In the genomic region with DNA sequence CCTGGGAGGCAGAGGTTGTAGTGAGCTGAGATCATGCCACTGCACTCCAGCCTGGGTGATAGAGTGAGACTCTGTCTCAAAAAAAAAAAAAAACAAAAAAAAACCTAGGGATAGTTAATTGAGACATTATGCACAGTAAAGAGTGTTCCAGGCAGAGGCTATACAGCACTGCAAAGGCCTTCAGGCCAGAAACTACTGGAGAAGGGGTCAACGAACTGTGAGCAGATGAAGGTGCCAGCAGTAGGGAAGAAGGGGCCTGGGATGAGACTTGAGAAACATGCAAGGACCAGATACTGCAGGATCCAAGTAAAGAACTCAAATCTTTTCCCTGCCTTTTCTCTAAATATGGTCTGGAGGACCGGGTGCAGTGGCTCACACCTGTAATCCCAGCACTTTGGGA, we compare ENCODE assay signal across 29 cellular contexts.
"Had no signal": no experiment of that assay in that cellular context is flagged by ENCODE, and none has a peak within 500 bp of the region (broad histone marks: within the 10 kb centered on the region; RNA-seq: fewer than 3 reads in every experiment).

No MANE protein-coding gene starts in this region.

- H3K36me3 ChIP-seq: breast epithelium had no signal

- H3K4me1 Mint-ChIP-seq: activated CD4-positive, alpha-beta T cell treated with anti-CD3 and anti-CD28 coated beads for 36 hours; brain had no signal

- H3K27me3 ChIP-seq: ascending aorta, breast epithelium, cardiac muscle cell, colonic mucosa, dorsolateral prefrontal cortex, esophagus muscularis mucosa, foreskin keratinocyte, gastrocnemius medialis, heart left ventricle had no signal

- H3K4me1 ChIP-seq: ascending aorta, breast epithelium, colonic mucosa, foreskin keratinocyte, gastrocnemius medialis, heart left ventricle had no signal

- H3K4me3 ChIP-seq: ascending aorta, breast epithelium, cardiac muscle cell, colonic mucosa, dorsolateral prefrontal cortex, esophagus muscularis mucosa, gastrocnemius medialis, heart left ventricle had no signal

- H3K27me3 Mint-ChIP-seq: activated CD4-positive, alpha-beta T cell treated with anti-CD3 and anti-CD28 coated beads for 36 hours; activated CD4-positive, alpha-beta T cell treated with anti-CD3 and anti-CD28 coated beads, Interleukin-2, amount 10 ng/mL, durations not matched to agents 24 days and 14 days; activated naive CD4-positive, alpha-beta T cell treated with anti-CD3 and anti-CD28 coated beads, Interleukin-2, amount 10 ng/mL, durations not matched to agents 7 days and 5 days; activated naive CD8-positive, alpha-beta T cell treated with anti-CD3 and anti-CD28 coated beads, Interleukin-2, amount 10 ng/mL, durations not matched to agents 7 days and 5 days; brain; effector memory CD8-positive, alpha-beta T cell had no signal

- H3K4me3 Mint-ChIP-seq: activated CD4-positive, alpha-beta T cell treated with anti-CD3 and anti-CD28 coated beads for 36 hours; activated CD4-positive, alpha-beta T cell treated with anti-CD3 and anti-CD28 coated beads, Interleukin-2, amount 10 ng/mL, durations not matched to agents 24 days and 14 days; activated CD8-positive, alpha-beta T cell treated with anti-CD3 and anti-CD28 coated beads, Interleukin-2, amount 10 ng/mL, durations not matched to agents 7 days and 5 days; activated naive CD4-positive, alpha-beta T cell treated with anti-CD3 and anti-CD28 coated beads, Interleukin-2, amount 10 ng/mL, durations not matched to agents 7 days and 5 days; activated naive CD8-positive, alpha-beta T cell treated with anti-CD3 and anti-CD28 coated beads, Interleukin-2, amount 10 ng/mL, durations not matched to agents 7 days and 5 days; brain; effector memory CD8-positive, alpha-beta T cell had no signal

- DNase-seq: activated CD4-positive, alpha-beta T cell treated with anti-CD3 and anti-CD28 coated beads for 36 hours; activated CD4-positive, alpha-beta T cell treated with anti-CD3 and anti-CD28 coated beads, Interleukin-2, amount 10 ng/mL, durations not matched to agents 24 days and 14 days; activated CD4-positive, alpha-beta T cell treated with anti-CD3 and anti-CD28 coated beads, Interleukin-2, amount 50 U/mL, for 48 hours; activated CD4-positive, CD25-positive, alpha-beta regulatory T cell; activated CD4-positive, CD25-positive, alpha-beta regulatory T cell treated with anti-CD3 and anti-CD28 coated beads, Interleukin-2, amount 50 U/mL, for 72 hours; activated CD8-positive, alpha-beta T cell treated with anti-CD3 and anti-CD28 coated beads, Interleukin-2, amount 10 ng/mL, durations not matched to agents 7 days and 5 days; activated gamma-delta T cell; activated naive CD4-positive, alpha-beta T cell; activated naive CD4-positive, alpha-beta T cell treated with anti-CD3 and anti-CD28 coated beads, Interleukin-2, amount 10 ng/mL, durations not matched to agents 7 days and 5 days; activated naive CD8-positive, alpha-beta T cell treated with anti-CD3 and anti-CD28 coated beads, Interleukin-2, amount 10 ng/mL, durations not matched to agents 7 days and 5 days; activated T-cell treated with anti-CD3 and anti-CD28 coated beads, Interleukin-2, amount 50 U/mL, for 48 hours; central memory CD4-positive, alpha-beta T cell; cerebellar nuclear complex; colonic mucosa; dorsolateral prefrontal cortex; effector CD4-positive, alpha-beta T cell; effector memory CD8-positive, alpha-beta T cell; erythroblast; foreskin keratinocyte; gastrocnemius medialis; glutamatergic neuron; heart left ventricle; T-helper 2 cell had no signal

- H3K9me3 Mint-ChIP-seq: activated CD4-positive, alpha-beta T cell treated with anti-CD3 and anti-CD28 coated beads, Interleukin-2, amount 10 ng/mL, durations not matched to agents 24 days and 14 days; activated naive CD4-positive, alpha-beta T cell treated with anti-CD3 and anti-CD28 coated beads, Interleukin-2, amount 10 ng/mL, durations not matched to agents 7 days and 5 days; activated naive CD4-positive, alpha-beta T cell treated with anti-CD3 and anti-CD28 coated beads, Interleukin-2, amount 50 U/mL, for 72 hours; activated naive CD8-positive, alpha-beta T cell treated with anti-CD3 and anti-CD28 coated beads, Interleukin-2, amount 10 ng/mL, durations not matched to agents 7 days and 5 days; effector memory CD8-positive, alpha-beta T cell had no signal

- H3K27ac ChIP-seq: ascending aorta, breast epithelium, cardiac muscle cell, colonic mucosa, dorsolateral prefrontal cortex, esophagus muscularis mucosa, foreskin keratinocyte, gastrocnemius medialis, heart left ventricle had no signal

- H3K9me3 ChIP-seq: ascending aorta, breast epithelium, colonic mucosa, esophagus muscularis mucosa, gastrocnemius medialis, heart left ventricle had no signal

- ATAC-seq: activated CD4-positive, alpha-beta T cell treated with anti-CD3 and anti-CD28 coated beads for 36 hours; activated CD8-positive, alpha-beta T cell treated with anti-CD3 and anti-CD28 coated beads, Interleukin-2, amount 10 ng/mL, durations not matched to agents 7 days and 5 days; activated naive CD4-positive, alpha-beta T cell treated with anti-CD3 and anti-CD28 coated beads, Interleukin-2, amount 50 U/mL, for 72 hours; effector memory CD8-positive, alpha-beta T cell; foreskin keratinocyte; gastrocnemius medialis; heart left ventricle had no signal

- H3K27ac Mint-ChIP-seq: activated CD4-positive, alpha-beta T cell treated with anti-CD3 and anti-CD28 coated beads for 36 hours; activated CD4-positive, alpha-beta T cell treated with anti-CD3 and anti-CD28 coated beads, Interleukin-2, amount 10 ng/mL, durations not matched to agents 24 days and 14 days; activated CD8-positive, alpha-beta T cell treated with anti-CD3 and anti-CD28 coated beads, Interleukin-2, amount 10 ng/mL, durations not matched to agents 7 days and 5 days; activated naive CD4-positive, alpha-beta T cell treated with anti-CD3 and anti-CD28 coated beads, Interleukin-2, amount 10 ng/mL, durations not matched to agents 7 days and 5 days; activated naive CD4-positive, alpha-beta T cell treated with anti-CD3 and anti-CD28 coated beads, Interleukin-2, amount 50 U/mL, for 72 hours; activated naive CD8-positive, alpha-beta T cell treated with anti-CD3 and anti-CD28 coated beads, Interleukin-2, amount 10 ng/mL, durations not matched to agents 7 days and 5 days; brain had no signal
